Comparison of ENCODE assay signal across 26 cellular contexts in the genomic region with DNA sequence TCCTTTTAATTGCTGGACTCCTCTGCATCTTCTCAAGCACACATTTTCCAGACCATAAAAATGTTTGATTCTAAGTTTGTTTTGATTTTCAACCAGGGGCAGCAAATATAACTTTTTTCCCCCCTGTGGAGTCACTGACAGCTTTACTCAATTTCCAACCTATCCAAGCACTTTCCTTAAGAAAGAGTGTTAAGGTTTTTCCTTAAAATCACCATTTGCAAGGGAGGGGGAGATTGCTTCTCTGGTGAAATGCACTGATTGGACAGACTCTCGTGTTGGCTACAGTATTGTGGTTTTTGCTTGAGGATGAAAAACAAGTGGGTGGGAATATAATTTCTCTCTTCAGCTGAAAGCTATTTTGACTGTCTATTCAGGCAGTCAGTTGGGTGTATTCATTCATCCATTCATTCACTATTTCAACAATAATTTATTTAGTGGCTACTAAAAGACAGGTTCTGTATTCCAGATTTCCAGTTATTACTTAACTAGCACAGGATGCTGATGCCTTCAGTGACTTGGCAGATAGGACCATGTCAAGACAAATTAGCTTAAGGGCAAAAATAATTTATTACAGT.
"Had no signal": no experiment of that assay in that cellular context is flagged by ENCODE, and none has a peak within 500 bp of the region (broad histone marks: within the 10 kb centered on the region; RNA-seq: fewer than 3 reads in every experiment).

No MANE protein-coding gene starts in this region.

- H3K9me3 ChIP-seq: adrenal gland, left lung, lower lobe of right lung, neutrophil, right lobe of liver, testis, transverse colon had no signal

- H3K27ac Mint-ChIP-seq: activated naive CD8-positive, alpha-beta T cell treated with anti-CD3 and anti-CD28 coated beads for 36 hours; nephron; progenitor cell of endocrine pancreas had no signal

- H3K9me3 Mint-ChIP-seq: activated naive CD8-positive, alpha-beta T cell treated with anti-CD3 and anti-CD28 coated beads for 36 hours; nephron had no signal

- H3K4me1 ChIP-seq: adrenal gland, foreskin keratinocyte, left lung, lower lobe of right lung, right lobe of liver had no signal

- H3K27me3 ChIP-seq: adrenal gland, brain microvascular endothelial cell, foreskin keratinocyte, left lung, neutrophil, right lobe of liver, testis, transverse colon had no signal

- H3K4me1 Mint-ChIP-seq: activated naive CD8-positive, alpha-beta T cell treated with anti-CD3 and anti-CD28 coated beads for 36 hours had no signal

- H3K36me3 ChIP-seq: adrenal gland, brain microvascular endothelial cell, left lung, lower lobe of right lung, neutrophil, right lobe of liver, transverse colon had no signal

- H3K27ac ChIP-seq: adrenal gland, brain microvascular endothelial cell, foreskin keratinocyte, left lung, lower lobe of right lung, neutrophil, right lobe of liver, testis, transverse colon, VCaP had no signal

- ATAC-seq: esophagus mucosa; foreskin keratinocyte; left lung; lower lobe of right lung; stimulated activated naive CD8-positive, alpha-beta T cell treated with anti-CD3 and anti-CD28 coated beads, Interleukin-15, Interleukin-2, amounts not matched to agents 100 U/mL and 50 U/mL, for 24 hours had no signal

- H3K4me3 Mint-ChIP-seq: activated naive CD8-positive, alpha-beta T cell treated with anti-CD3 and anti-CD28 coated beads for 36 hours; nephron had no signal

- H3K27me3 Mint-ChIP-seq: progenitor cell of endocrine pancreas had no signal

- H3K36me3 Mint-ChIP-seq: activated naive CD8-positive, alpha-beta T cell treated with anti-CD3 and anti-CD28 coated beads for 36 hours had no signal

- FAIRE-seq: astrocyte, islet of Langerhans had no signal

- DNase-seq: activated CD4-positive, alpha-beta T cell treated with anti-CD3 and anti-CD28 coated beads for 48 hours; activated CD4-positive, alpha-beta T cell treated with anti-CD3 and anti-CD28 coated beads, Interleukin-2, amount 50 U/mL, for 48 hours; activated CD8-positive, alpha-beta memory T cell treated with anti-CD3 and anti-CD28 coated beads for 24 hours; activated effector memory CD4-positive, alpha-beta T cell treated with Interleukin-2 at 50 U/mL for 16 hours; activated naive CD4-positive, alpha-beta T cell treated with Interleukin-2 at 50 U/mL for 16 hours; activated naive CD8-positive, alpha-beta T cell treated with anti-CD3 and anti-CD28 coated beads for 36 hours; adrenal gland; brain microvascular endothelial cell; caudate nucleus; foreskin keratinocyte; left lung; lower lobe of right lung; mesenchymal stem cell; right lobe of liver; stimulated activated CD4-positive, alpha-beta T cell treated with anti-CD3 and anti-CD28 coated beads, Interleukin-12 subunit alpha, Interleukin-12 subunit beta, amount 100 ng/mL, for 4 hours; stimulated activated CD4-positive, alpha-beta T cell treated with anti-CD3 and anti-CD28 coated beads, Interleukin-4, amount 100 ng/mL, for 1 hour; stimulated activated naive CD8-positive, alpha-beta T cell treated with anti-CD3 and anti-CD28 coated beads, Interleukin-15, Interleukin-2, amounts not matched to agents 100 U/mL and 50 U/mL, for 24 hours; testis; transverse colon had no signal

- H3K4me3 ChIP-seq: adrenal gland, left lung, lower lobe of right lung, right lobe of liver, testis, transverse colon had no signal
